ENCODE assay signal across 15 cellular contexts in the genomic region with DNA sequence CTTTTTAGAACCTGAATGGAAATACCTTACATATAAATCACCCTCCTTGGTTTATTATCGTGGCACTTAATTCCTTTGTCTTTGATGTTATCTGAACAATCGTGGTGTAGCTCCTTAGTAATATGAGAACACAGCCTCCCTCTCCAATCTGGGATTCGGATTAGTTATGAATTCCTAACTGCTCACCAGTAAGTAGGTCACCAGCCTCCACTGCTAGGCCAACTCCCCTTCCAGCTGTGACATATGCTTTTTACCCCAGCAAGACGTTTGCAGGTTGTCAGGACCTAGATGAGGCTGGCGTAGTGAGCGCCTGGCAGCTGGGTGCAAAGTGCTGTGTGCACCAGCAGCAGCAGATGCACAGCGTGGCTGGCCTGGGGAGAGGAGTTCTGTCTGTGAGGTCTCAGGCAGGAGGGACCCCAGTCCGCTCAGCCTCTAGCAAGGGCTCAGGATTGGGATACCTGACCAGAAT. TPM values are rescaled to one million over a fixed set of nuclear protein-coding genes. Genes with fewer than 3 reads are reported as not detected.
A peak's percentile ranks its signal among the peaks of the same experiment; 100 is the strongest.
DNase-seq lines count a peak whose midpoint lies in the region; ATAC-seq and TF ChIP-seq lines count a peak whose summit lies in the region.
"Had no signal": no experiment of that assay in that cellular context is flagged by ENCODE, and none has a peak within 500 bp of the region (broad histone marks: within the 10 kb centered on the region; RNA-seq: fewer than 3 reads in every experiment).

No MANE protein-coding gene starts in this region.

- whole genome bisulfite sequencing in endodermal cell (ENCODE audit: insufficient coverage in 1 of 2, insufficient read length in 1 of 2), 2 experiments, result 90 to 94% methylated on average over 6 to 8 of the region's 8 CpGs

- intact Hi-C loops in cardiac septum (cut with DNase I), result no loop called here

- peaks cover 2% of the 10 kb centered on the region for H3K27me3 Mint-ChIP-seq in endodermal cell (ENCODE audit: insufficient read depth)

- H3K36me3 Mint-ChIP-seq in endodermal cell (ENCODE audit: low read depth), result peaks cover 38% of the 10 kb centered on the region

- no peak overlapping the region for H3K27ac Mint-ChIP-seq in endodermal cell

- no peak for ATAC-seq in HG03139 (IDR thresholded peaks at IDR 0.05; ENCODE audit: unreplicated experiment)

- no peaks in the 10 kb centered on the region for H3K4me1 Mint-ChIP-seq in endodermal cell

- no peak overlapping the region for H3K9ac ChIP-seq in endodermal cell (ENCODE audit: extremely low read depth, low read length, poor library complexity, severe bottlenecking)

- H3K27me3 ChIP-seq in H7 (ENCODE audit: control insufficient read depth, insufficient read depth, low read length) (no peaks in the 10 kb centered on the region), endodermal cell (ENCODE audit: control insufficient read depth, insufficient read depth, low read length, poor library complexity, severe bottlenecking) (no peaks in the 10 kb centered on the region)
- H3K27me3 ChIP-seq: esophagus muscularis mucosa, tibial artery had no signal

- H3K4me3 ChIP-seq in H7 (ENCODE audit: insufficient read depth, low read depth, low read length), result no peak overlapping the region
- H3K4me3 ChIP-seq in coronary artery, result no peak overlapping the region
- no peak overlapping the region for H3K4me3 ChIP-seq in endodermal cell (ENCODE audit: low read length)
- H3K4me3 ChIP-seq: esophagus muscularis mucosa, K562, tibial artery had no signal

- no peak for TF ChIP-seq CTCF in coronary artery (IDR thresholded peaks at IDR 0.05)
- no peak for TF ChIP-seq CTCF in endodermal cell (conservative IDR thresholded peaks at IDR 0.05)

- H3K9me3 Mint-ChIP-seq in endodermal cell, result peaks cover 16% of the 10 kb centered on the region

- H3K4me1 ChIP-seq in endodermal cell (ENCODE audit: control insufficient read depth, insufficient read depth, low read length), result no peaks in the 10 kb centered on the region
- H3K4me1 ChIP-seq: esophagus muscularis mucosa, tibial artery had no signal

- H3K4me3 Mint-ChIP-seq in endodermal cell, result no peak overlapping the region
- H3K4me3 Mint-ChIP-seq: nephron had no signal

- H3K27ac ChIP-seq in coronary artery (no peak overlapping the region), endodermal cell (ENCODE audit: low read depth, low read length) (no peak overlapping the region)
- H3K27ac ChIP-seq: esophagus muscularis mucosa, tibial artery had no signal

- DNase-seq in H7 (peak; percentile 15), NCI-H524 treated with DMSO at 0.1 percent for 48 hours (lab: John Stamatoyannopoulos, UW) (peak; percentile 83), coronary artery (ENCODE audit: low spot score) (peak; percentile 67), retina (peak; percentile 69), cardiac septum (ENCODE audit: low spot score) (no peak), endodermal cell (no peak), NCI-H1105 treated with DMSO at 0.1 percent for 48 hours (lab: John Stamatoyannopoulos, UW) (no peak)
- DNase-seq: activated T-cell treated with anti-CD3 and anti-CD28 coated beads for 4 hours, aorta, Calu3, tibial artery had no signal

- H3K9me3 ChIP-seq in endodermal cell (ENCODE audit: control insufficient read depth, low read length), result peaks cover 10% of the 10 kb centered on the region
- H3K9me3 ChIP-seq: esophagus muscularis mucosa, tibial artery had no signal

- H3K36me3 ChIP-seq in H7 (replicated peaks; ENCODE audit: control insufficient read depth, insufficient read depth, low read length), result peaks cover 10% of the 10 kb centered on the region
- no peaks in the 10 kb centered on the region for H3K36me3 ChIP-seq in endodermal cell (ENCODE audit: control insufficient read depth, insufficient read depth, low read length)

RNA-seq across cellular contexts. Expression of a gene that starts 38.2 kb away (rescaled TPM):
- total RNA-seq in H7 (2014; rRNA removed; shearing (Covaris generic)), result 61.5 and 82.5 TPM in 2 replicates
- 47.1 TPM for total RNA-seq in cardiac septum
- 10 to 100 TPM; 30.9 to 43.3 TPM for total RNA-seq in endodermal cell
- polyA plus RNA-seq in endodermal cell (2013, experiment 1 of 2), result 95.2 TPM
- 86.8 TPM for polyA plus RNA-seq in endodermal cell (2013, experiment 2 of 2)

Comparison
In these comparisons a context has a peak if more than half of its experiments do, and no peak if none do; other contexts are left out.
1. DNase-seq: peak in H7 (single experiment), NCI-H524 treated with DMSO at 0.1 percent for 48 hours (single experiment), coronary artery (single experiment) and retina (single experiment); none in cardiac septum (single experiment), endodermal cell (single experiment) and NCI-H1105 treated with DMSO at 0.1 percent for 48 hours (single experiment).